ENCODE assay signal across 16 cellular contexts in genomic region chr6:138973481-138974140, GRCh38. TPM values are rescaled to one million over a fixed set of nuclear protein-coding genes. Genes with fewer than 3 reads are reported as not detected.
DNase-seq lines count a peak whose midpoint lies in the region; ATAC-seq and TF ChIP-seq lines count a peak whose summit lies in the region.
"Had no signal": no experiment of that assay in that cellular context is flagged by ENCODE, and none has a peak within 500 bp of the region (broad histone marks: within the 10 kb centered on the region; RNA-seq: fewer than 3 reads in every experiment).

No MANE protein-coding gene starts in this region.

- no peaks in the 10 kb centered on the region for H3K27me3 Mint-ChIP-seq in effector memory CD8-positive, alpha-beta T cell
- H3K27me3 Mint-ChIP-seq in MCF 10A (ENCODE audit: insufficient read depth, unreplicated experiment), result no peaks in the 10 kb centered on the region
- H3K27me3 Mint-ChIP-seq: activated CD4-positive, alpha-beta T cell treated with anti-CD3 and anti-CD28 coated beads, Interleukin-2, amount 10 ng/mL, durations not matched to agents 24 days and 14 days; naive B cell had no signal

- POLR2A ChIA-PET in MCF 10A (lab: Yijun Ruan, JAX), result interaction anchor here (1.0 to 3.7 kb wide), 3 partner anchors 12 to 14 kb away, joined by 3 to 26 read pairs (median 6); no protein-coding TSS in a partner anchor

- CTCF ChIA-PET in MCF 10A (lab: Yijun Ruan, JAX), result interaction anchor here (0.6 to 6.0 kb wide), 3 partner anchors 14 to 342 kb away, joined by 3 to 36 read pairs (median 3); partner anchors contain the start of gene REPS1

- peaks cover 41 to 67% of the 10 kb centered on the region in 2 donors for H3K4me1 Mint-ChIP-seq in effector memory CD8-positive, alpha-beta T cell (ENCODE audit: low read depth in 2 of 2)
- peaks cover 47% of the 10 kb centered on the region for H3K4me1 Mint-ChIP-seq in MCF 10A (ENCODE audit: insufficient read depth, unreplicated experiment)

- BruUV-seq in MCF 10A (replicated peaks; lab: Mats Ljungman, UMichigan), result no TSS peak

- no peak for TF ChIP-seq CTCF in omental fat pad (IDR thresholded peaks at IDR 0.05)
- no peak for TF ChIP-seq CTCF in MCF 10A (IDR thresholded peaks at IDR 0.05; ENCODE audit: unreplicated experiment)

- intact Hi-C loops in MCF 10A (cut with micrococcal nuclease), result no loop called here

- H3K4me3 Mint-ChIP-seq in effector memory CD8-positive, alpha-beta T cell, result peak overlapping the region in 1 of 2 donors; percentile 31
- no peak overlapping the region for H3K4me3 Mint-ChIP-seq in MCF 10A (ENCODE audit: unreplicated experiment)
- H3K4me3 Mint-ChIP-seq: activated CD4-positive, alpha-beta T cell treated with anti-CD3 and anti-CD28 coated beads, Interleukin-2, amount 10 ng/mL, durations not matched to agents 24 days and 14 days; activated T-cell treated with anti-CD3 and anti-CD28 coated beads, Interleukin-2, amount 50 U/mL, for 4 hours; CD8-positive, alpha-beta T cell had no signal

- H3K9me3 Mint-ChIP-seq in effector memory CD8-positive, alpha-beta T cell, result no peaks in the 10 kb centered on the region
- no peaks in the 10 kb centered on the region for H3K9me3 Mint-ChIP-seq in MCF 10A (ENCODE audit: unreplicated experiment)
- H3K9me3 Mint-ChIP-seq: activated CD4-positive, alpha-beta T cell treated with anti-CD3 and anti-CD28 coated beads, Interleukin-2, amount 10 ng/mL, durations not matched to agents 24 days and 14 days; activated T-cell treated with anti-CD3 and anti-CD28 coated beads, Interleukin-2, amount 50 U/mL, for 4 hours; CD8-positive, alpha-beta T cell; naive B cell had no signal

- DNase-seq in HCEC 1CT, result peak; percentile 66
- peak; percentile 59 for DNase-seq in RKO (ENCODE audit: low spot score)
- DNase-seq in effector memory CD8-positive, alpha-beta T cell, result no peak
- no peak for DNase-seq in omental fat pad (ENCODE audit: low spot score)
- no peak for DNase-seq in H4 (ENCODE audit: low spot score)
- no peak for DNase-seq in MCF 10A (ENCODE audit: unreplicated experiment)
- DNase-seq: activated CD4-positive, alpha-beta T cell treated with anti-CD3 and anti-CD28 coated beads, Interleukin-2, amount 10 ng/mL, durations not matched to agents 24 days and 14 days; activated T-cell treated with anti-CD3 and anti-CD28 coated beads, Interleukin-2, amount 50 U/mL, for 4 hours; CD8-positive, alpha-beta T cell; esophagus squamous epithelium; KG1; naive B cell; sigmoid colon; substantia nigra had no signal

- ATAC-seq in effector memory CD8-positive, alpha-beta T cell (replicated peaks), result no peak
- ATAC-seq in omental fat pad (ENCODE audit: low FRiP score) (peak; percentile 30), GM18519 (IDR thresholded peaks at IDR 0.05; ENCODE audit: low FRiP score, unreplicated experiment) (no peak), GM18868 (IDR thresholded peaks at IDR 0.05; ENCODE audit: unreplicated experiment) (no peak)
- ATAC-seq: activated T-cell treated with anti-CD3 and anti-CD28 coated beads, Interleukin-2, amount 50 U/mL, for 4 hours; CD8-positive, alpha-beta T cell had no signal

- peak overlapping the region; percentile 55 to 69 for H3K27ac Mint-ChIP-seq in effector memory CD8-positive, alpha-beta T cell
- no peak overlapping the region for H3K27ac Mint-ChIP-seq in MCF 10A (ENCODE audit: low read depth, unreplicated experiment)
- H3K27ac Mint-ChIP-seq: activated CD4-positive, alpha-beta T cell treated with anti-CD3 and anti-CD28 coated beads, Interleukin-2, amount 10 ng/mL, durations not matched to agents 24 days and 14 days; CD8-positive, alpha-beta T cell had no signal

- H3K36me3 Mint-ChIP-seq in effector memory CD8-positive, alpha-beta T cell (ENCODE audit: insufficient read depth), result peaks cover 6% of the 10 kb centered on the region
- no peaks in the 10 kb centered on the region for H3K36me3 Mint-ChIP-seq in MCF 10A (ENCODE audit: insufficient read depth, unreplicated experiment)
- H3K36me3 Mint-ChIP-seq: CD8-positive, alpha-beta T cell; naive B cell had no signal

RNA-seq across cellular contexts. Expression of gene REPS1, which starts 14.4 kb away (rescaled TPM):
- total RNA-seq in omental fat pad (10 to 100 TPM; 25.2 to 46.0 (median 35.9) TPM), MCF 10A (2022) (54.8 and 65.3 TPM in 2 replicates)
- 19.7 and 25.1 TPM in 2 replicates for total RNA-seq in H4 (2014; rRNA removed; shearing (Covaris generic))

RNA-seq across cellular contexts. Expression of gene ABRACL, which starts 54.9 kb away (rescaled TPM):
- 10 to 100 TPM in 3 of 4 donors, 1 to 10 TPM in 1; 6.1 to 20.8 (median 17.3) TPM for total RNA-seq in omental fat pad
- total RNA-seq in H4 (2014; rRNA removed; shearing (Covaris generic)), result 53.1 and 68.9 TPM in 2 replicates
- total RNA-seq in MCF 10A (2022), result 24.0 and 36.8 TPM in 2 replicates

Comparison
In these comparisons a context has a peak if more than half of its experiments do, and no peak if none do; other contexts are left out.
1. DNase-seq: peak in HCEC 1CT (single experiment) and RKO (single experiment); none in effector memory CD8-positive, alpha-beta T cell (0 of 3), omental fat pad (single experiment), H4 (single experiment) and MCF 10A (single experiment).